Comparison of ENCODE assay signal across 31 cellular contexts in genomic region chr5:29852329-29852728, GRCh38.
"Had no signal": no experiment of that assay in that cellular context is flagged by ENCODE, and none has a peak within 500 bp of the region (broad histone marks: within the 10 kb centered on the region; RNA-seq: fewer than 3 reads in every experiment).

No MANE protein-coding gene starts in this region.

- H3K4me3 ChIP-seq: ascending aorta, cardiac muscle cell had no signal

- DNase-seq: activated CD4-positive, alpha-beta memory T cell treated with anti-CD3 and anti-CD28 coated beads, Interleukin-2, amount 10 ng/mL, durations not matched to agents 7 days and 5 days; activated CD4-positive, alpha-beta T cell treated with anti-CD3 and anti-CD28 coated beads for 1 hour; activated CD4-positive, alpha-beta T cell treated with anti-CD3 and anti-CD28 coated beads for 36 hours; activated CD4-positive, alpha-beta T cell treated with anti-CD3 and anti-CD28 coated beads for 48 hours; activated CD4-positive, alpha-beta T cell treated with anti-CD3 and anti-CD28 coated beads, Interleukin-2, amount 10 ng/mL, durations not matched to agents 7 days and 5 days; activated CD4-positive, alpha-beta T cell treated with anti-CD3 and anti-CD28 coated beads, Interleukin-2, amount 50 U/mL, for 48 hours; activated CD4-positive, CD25-positive, alpha-beta regulatory T cell; activated CD8-positive, alpha-beta memory T cell treated with anti-CD3 and anti-CD28 coated beads for 24 hours; activated CD8-positive, alpha-beta memory T cell treated with anti-CD3 and anti-CD28 coated beads, Interleukin-2, amount 10 ng/mL, durations not matched to agents 7 days and 5 days; activated CD8-positive, alpha-beta memory T cell treated with anti-CD3 and anti-CD28 coated beads, Interleukin-2, amount 50 U/mL, for 48 hours; activated CD8-positive, alpha-beta T cell treated with anti-CD3 and anti-CD28 coated beads, Interleukin-2, amount 10 ng/mL, durations not matched to agents 7 days and 5 days; activated effector memory CD4-positive, alpha-beta T cell treated with Interleukin-2 at 50 U/mL for 16 hours; activated gamma-delta T cell; activated naive CD4-positive, alpha-beta T cell treated with anti-CD3 and anti-CD28 coated beads, Interleukin-2, amount 10 ng/mL, durations not matched to agents 7 days and 5 days; activated naive CD4-positive, alpha-beta T cell treated with Interleukin-2 at 50 U/mL for 16 hours; activated naive CD8-positive, alpha-beta T cell treated with anti-CD3 and anti-CD28 coated beads, Interleukin-2, amount 10 ng/mL, durations not matched to agents 7 days and 5 days; activated naive CD8-positive, alpha-beta T cell treated with anti-CD3 and anti-CD28 coated beads, Interleukin-2, amount 50 U/mL, for 24 hours; activated T-cell treated with anti-CD3 and anti-CD28 coated beads, Interleukin-2, amount 50 U/mL, for 24 hours; activated T-cell treated with anti-CD3 and anti-CD28 coated beads, Interleukin-2, amount 50 U/mL, for 48 hours; amygdala; anterior cingulate cortex; caudate nucleus; cerebellar nuclear complex; T-helper 2 cell; T-helper 9 cell; WERI-Rb-1 had no signal

- H3K4me1 ChIP-seq: ascending aorta had no signal

- H3K36me3 ChIP-seq: ascending aorta, cardiac muscle cell, WERI-Rb-1 had no signal

- H3K27ac ChIP-seq: ascending aorta, cardiac muscle cell, WERI-Rb-1 had no signal

- FAIRE-seq: bronchial epithelial cell had no signal

- ATAC-seq: activated CD4-positive, alpha-beta T cell treated with anti-CD3 and anti-CD28 coated beads for 36 hours; activated CD4-positive, CD25-positive, alpha-beta regulatory T cell treated with anti-CD3 and anti-CD28 coated beads, Interleukin-2, amount 50 U/mL, for 24 hours; activated CD8-positive, alpha-beta memory T cell treated with anti-CD3 and anti-CD28 coated beads, Interleukin-2, amount 10 ng/mL, durations not matched to agents 7 days and 5 days; activated CD8-positive, alpha-beta T cell treated with anti-CD3 and anti-CD28 coated beads, Interleukin-2, amount 10 ng/mL, durations not matched to agents 7 days and 5 days; activated naive CD8-positive, alpha-beta T cell treated with anti-CD3 and anti-CD28 coated beads, Interleukin-2, amount 50 U/mL, for 24 hours; WTC11 had no signal

- H3K9me3 ChIP-seq: ascending aorta had no signal

- H3K27me3 ChIP-seq: ascending aorta, cardiac muscle cell had no signal
